ENCODE assay signal across 13 cellular contexts in genomic region chr10:18822156-18822555, GRCh38.
DNase-seq lines count a peak whose midpoint lies in the region; ATAC-seq, FAIRE-seq and TF ChIP-seq lines count a peak whose summit lies in the region.
"Had no signal": no experiment of that assay in that cellular context is flagged by ENCODE, and none has a peak within 500 bp of the region (broad histone marks: within the 10 kb centered on the region; RNA-seq: fewer than 3 reads in every experiment).

No MANE protein-coding gene starts in this region.

- in situ Hi-C loops in GM12878 (cut with MboI), result no loop called here

- CTCF ChIA-PET in GM12878 (lab: Yijun Ruan, JAX), result interaction anchor here (0.6 kb wide), 1 partner anchor 941 kb away, joined by 4 read pairs; no protein-coding TSS in a partner anchor

- no peaks in the 10 kb centered on the region for H3K36me3 Mint-ChIP-seq in naive thymus-derived CD8-positive, alpha-beta T cell

- SMC1A ChIA-PET in GM12878 (lab: Charles Lee; ENCODE audit: uncharacterized antibody, unreplicated experiment), result no interaction called here

- H3K27ac Mint-ChIP-seq in naive thymus-derived CD8-positive, alpha-beta T cell, result no peak overlapping the region

- no peak for TF ChIP-seq POLR2A in GM12878 (IDR thresholded peaks at IDR 0.05; ENCODE audit: low read depth, low read length)

- no peak overlapping the region for H3K4me2 ChIP-seq in GM12878 (ENCODE audit: control insufficient read depth, insufficient read depth)

- no peak for FAIRE-seq in GM12878 (lab: Jason Lieb, UNC)

- no peaks in the 10 kb centered on the region for H3K27me3 Mint-ChIP-seq in naive thymus-derived CD8-positive, alpha-beta T cell

- H3K36me3 ChIP-seq in GM12878 (ENCODE audit: control insufficient read depth in 2 of 2, insufficient read depth in 2 of 2, low read length in 1 of 2), result no peaks in the 10 kb centered on the region
- H3K36me3 ChIP-seq: ascending aorta, esophagus squamous epithelium, sigmoid colon had no signal

- ATAC-seq in GM12878, result no peak
- ATAC-seq in naive thymus-derived CD8-positive, alpha-beta T cell, result no peak

- no peak overlapping the region for H3K9ac ChIP-seq in GM12878 (ENCODE audit: control insufficient read depth, insufficient read depth, low read length)

- TF ChIP-seq CTCF in GM12865 (IDR thresholded peaks at IDR 0.05; ENCODE audit: insufficient read depth, low read depth, low read length, missing control alignments) (no peak), GM12878 (IDR thresholded peaks at IDR 0.05 in 2 of 3, conservative IDR thresholded peaks at IDR 0.05 in 1 of 3; ENCODE audit: control insufficient read depth in 2 of 3, extremely low read depth in 1 of 3, insufficient read depth in 1 of 3, low read depth in 3 of 3, low read length in 3 of 3) (no peak)

- H3K27me3 ChIP-seq in GM12878 (replicated peaks in 1 of 2; ENCODE audit: control insufficient read depth in 2 of 2, insufficient read depth in 2 of 2, low read length in 1 of 2), result no peaks in the 10 kb centered on the region
- H3K27me3 ChIP-seq: ascending aorta, esophagus squamous epithelium, sigmoid colon had no signal

- POLR2A ChIA-PET in GM12878 (lab: Charles Lee), result no interaction called here
- POLR2A ChIA-PET in naive thymus-derived CD8-positive, alpha-beta T cell (lab: Charles Lee), result no interaction called here

- TF ChIP-seq EP300 in GM12878 (IDR thresholded peaks at IDR 0.05; ENCODE audit: borderline replicate concordance in 1 of 2, control insufficient read depth in 1 of 2, low read depth in 2 of 2, low read length in 2 of 2), result no peak

- no peaks in the 10 kb centered on the region for H3K79me2 ChIP-seq in GM12878 (ENCODE audit: control insufficient read depth, insufficient read depth, low read length)

- no peaks in the 10 kb centered on the region for H4K20me1 ChIP-seq in GM12878 (ENCODE audit: control insufficient read depth, insufficient read depth)

- H3K4me1 Mint-ChIP-seq in naive thymus-derived CD8-positive, alpha-beta T cell, result no peaks in the 10 kb centered on the region

- H3K4me3 Mint-ChIP-seq in naive thymus-derived CD8-positive, alpha-beta T cell, result no peak overlapping the region

- WGBS in GM12878 (ENCODE audit: insufficient coverage, insufficient replicate concordance, low lambda C conversion rate, missing lambda C conversion rate), result 0% methylated on average over 2 of the region's 2 CpGs

- intact Hi-C loops in GM12878 (cut with micrococcal nuclease; ENCODE audit: unreplicated experiment), result no loop called here

- BruUV-seq in GM12878 (replicated peaks; lab: Mats Ljungman, UMichigan), result no TSS peak

- RAD21 ChIA-PET in GM12878 (lab: Charles Lee; ENCODE audit: unreplicated experiment), result no interaction called here

- H3K4me1 ChIP-seq in GM12878 (ENCODE audit: control insufficient read depth, insufficient read depth, low read length), result no peaks in the 10 kb centered on the region
- H3K4me1 ChIP-seq: ascending aorta, esophagus squamous epithelium, sigmoid colon had no signal

- H3K9me3 Mint-ChIP-seq in naive thymus-derived CD8-positive, alpha-beta T cell, result peaks cover 3 to 23% (median 11%) of the 10 kb centered on the region in 9 donors

- H3K9me3 ChIP-seq in GM12878 (replicated peaks; ENCODE audit: control insufficient read depth, insufficient read depth, low read length), result no peaks in the 10 kb centered on the region
- H3K9me3 ChIP-seq: ascending aorta, esophagus squamous epithelium, sigmoid colon had no signal

- H3K4me3 ChIP-seq in GM12865 (ENCODE audit: low read depth, low read length) (no peak overlapping the region), GM12878 (no peak overlapping the region)
- H3K4me3 ChIP-seq: ascending aorta, esophagus squamous epithelium, lung, sigmoid colon had no signal

- no peak overlapping the region for H3K27ac ChIP-seq in GM12878 (ENCODE audit: control insufficient read depth, insufficient read depth)
- H3K27ac ChIP-seq: ascending aorta, esophagus squamous epithelium, sigmoid colon had no signal

- peak; percentile 6 for DNase-seq in GM12865 (ENCODE audit: low read depth)
- peak; percentile 3 for DNase-seq in LoVo (ENCODE audit: low spot score)
- no peak for DNase-seq in GM12878 (ENCODE audit: low read depth, low spot score)
- DNase-seq in myocyte (ENCODE audit: low read depth), result peak; percentile 25
- DNase-seq in occipital lobe (lab: John Stamatoyannopoulos, UW), result no peak
- DNase-seq in medulla oblongata (ENCODE audit: extremely low spot score), result no peak
- no peak for DNase-seq in naive thymus-derived CD8-positive, alpha-beta T cell
- DNase-seq: esophagus squamous epithelium, NCI-H2171, SHP77 treated with DMSO at 0.1 percent for 48 hours, sigmoid colon had no signal

- TF ChIP-seq RAD21 in GM12878 (IDR thresholded peaks at IDR 0.05; ENCODE audit: insufficient read depth, low read depth, low read length), result no peak

- no peak overlapping the region for H2AFZ ChIP-seq in GM12878 (ENCODE audit: control insufficient read depth, low read depth, low read length)

TF ChIP-seq in GM12878, 131 proteins besides CTCF, POLR2A, EP300 and RAD21:
- TF ChIP-seq MLLT1 (IDR thresholded peaks at IDR 0.05) (no peak), REST (IDR thresholded peaks at IDR 0.05; ENCODE audit: low read depth, low read length) (peak; percentile 84)
TF ChIP-seq in GM12878: peak in this region for 1.

Comparison
In these comparisons a context has a peak if more than half of its experiments do, and no peak if none do; other contexts are left out.
1. DNase-seq: peak in GM12865 (single experiment), LoVo (single experiment) and myocyte (single experiment); none in GM12878 (single experiment), occipital lobe (single experiment), medulla oblongata (single experiment) and naive thymus-derived CD8-positive, alpha-beta T cell (0 of 10).